In genomic region chr3:100001083-100001482, GRCh38 we compare ENCODE assay signal across 22 cellular contexts.
"Had no signal": no experiment of that assay in that cellular context is flagged by ENCODE, and none has a peak within 500 bp of the region (broad histone marks: within the 10 kb centered on the region; RNA-seq: fewer than 3 reads in every experiment).

No MANE protein-coding gene starts in this region.

- H3K4me3 Mint-ChIP-seq: immature natural killer cell; naive thymus-derived CD8-positive, alpha-beta T cell; stimulated activated effector memory CD8-positive, alpha-beta T cell treated with anti-CD3 and anti-CD28 coated beads, Interleukin-12 subunit alpha, Interleukin-12 subunit beta, amount 100 ng/mL, for 72 hours had no signal

- FAIRE-seq: frontal cortex, kidney, small intestine had no signal

- H3K36me3 ChIP-seq: colonic mucosa, heart right ventricle, neutrophil, sigmoid colon, tibial artery had no signal

- H3K27ac Mint-ChIP-seq: immature natural killer cell; naive thymus-derived CD8-positive, alpha-beta T cell; stimulated activated effector memory CD8-positive, alpha-beta T cell treated with anti-CD3 and anti-CD28 coated beads, Interleukin-12 subunit alpha, Interleukin-12 subunit beta, amount 100 ng/mL, for 72 hours had no signal

- H3K4me1 Mint-ChIP-seq: immature natural killer cell had no signal

- H3K36me3 Mint-ChIP-seq: stimulated activated effector memory CD8-positive, alpha-beta T cell treated with anti-CD3 and anti-CD28 coated beads, Interleukin-12 subunit alpha, Interleukin-12 subunit beta, amount 100 ng/mL, for 72 hours had no signal

- H3K4me3 ChIP-seq: colonic mucosa, heart right ventricle, mucosa of descending colon, psoas muscle, sigmoid colon, tibial artery had no signal

- ATAC-seq: heart right ventricle; left colon; left ventricle myocardium superior; mucosa of descending colon; naive thymus-derived CD8-positive, alpha-beta T cell; psoas muscle; stimulated activated effector memory CD8-positive, alpha-beta T cell treated with anti-CD3 and anti-CD28 coated beads, Interleukin-12 subunit alpha, Interleukin-12 subunit beta, amount 100 ng/mL, for 72 hours; stimulated activated naive CD8-positive, alpha-beta T cell treated with anti-CD3 and anti-CD28 coated beads, Interleukin-15, Interleukin-2, amounts not matched to agents 100 U/mL and 50 U/mL, for 24 hours had no signal

- H3K9me3 ChIP-seq: colonic mucosa, mucosa of descending colon, neutrophil, psoas muscle, sigmoid colon, tibial artery had no signal

- H3K27me3 Mint-ChIP-seq: naive thymus-derived CD8-positive, alpha-beta T cell had no signal

- H3K27me3 ChIP-seq: colonic mucosa, heart right ventricle, neutrophil, sigmoid colon, tibial artery had no signal

- DNase-seq: caudate nucleus; colonic mucosa; dermis blood vessel endothelial cell; erythroblast; heart right ventricle; immature natural killer cell; kidney; left colon; left ventricle myocardium superior; mucosa of descending colon; naive thymus-derived CD8-positive, alpha-beta T cell; psoas muscle; retina; sigmoid colon; stimulated activated CD4-positive, alpha-beta T cell treated with anti-CD3 and anti-CD28 coated beads, Interleukin-4, amount 100 ng/mL, for 1 hour; stimulated activated CD8-positive, alpha-beta memory T cell treated with anti-CD3 and anti-CD28 coated beads, Interleukin-4, amount 100 ng/mL, for 48 hours; stimulated activated naive CD8-positive, alpha-beta T cell treated with anti-CD3 and anti-CD28 coated beads, Interleukin-15, Interleukin-2, amounts not matched to agents 100 U/mL and 50 U/mL, for 24 hours; tibial artery had no signal

- H3K27ac ChIP-seq: colonic mucosa, heart right ventricle, neutrophil, psoas muscle, tibial artery had no signal
